In the genomic region with DNA sequence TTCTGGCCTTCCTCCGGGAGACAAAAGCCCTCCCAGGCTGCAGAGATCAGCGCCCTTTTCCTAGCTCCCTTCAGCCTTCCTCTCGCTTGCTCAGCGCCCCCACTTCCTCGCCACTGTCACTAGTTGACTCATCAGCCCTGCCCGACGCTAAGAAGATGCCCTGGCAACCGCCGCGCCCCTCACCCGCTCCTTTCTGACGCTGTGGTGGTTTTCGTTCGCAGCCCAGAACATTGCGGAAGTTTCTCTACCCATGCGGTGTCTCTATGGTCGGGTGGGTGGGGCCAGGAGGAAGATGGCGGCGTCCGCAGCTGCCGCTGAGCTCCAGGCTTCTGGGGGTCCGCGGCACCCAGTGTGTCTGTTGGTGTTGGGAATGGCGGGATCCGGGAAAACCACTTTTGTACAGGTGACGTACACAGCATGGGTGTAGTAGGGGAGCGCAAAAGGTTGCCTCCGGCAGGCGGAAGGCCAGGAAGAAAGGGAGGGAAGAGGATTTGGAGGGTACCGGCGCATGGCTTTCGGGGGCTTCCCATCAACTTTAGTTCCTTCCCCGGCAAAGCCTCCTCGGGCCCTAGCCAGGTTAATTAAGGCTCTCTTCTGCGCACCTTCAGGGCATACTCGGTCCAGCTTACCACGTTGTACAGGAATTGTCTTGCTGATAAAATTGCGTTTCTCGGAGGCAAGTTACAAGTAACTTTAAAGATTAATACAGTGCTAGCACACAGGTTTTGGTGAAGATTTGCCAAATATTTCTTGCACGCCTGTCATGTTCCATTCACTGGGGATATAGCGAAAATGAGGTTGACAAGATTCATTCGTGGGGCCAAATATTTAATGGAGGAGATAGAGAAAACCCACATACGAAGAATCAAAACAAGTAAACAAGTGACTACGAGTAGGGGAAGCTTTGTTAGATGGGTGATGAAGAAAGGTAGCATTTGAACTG, we compare ENCODE assay signal across 8 cellular contexts. TPM values are rescaled to one million over a fixed set of nuclear protein-coding genes. Genes with fewer than 3 reads are reported as not detected.
DNase-seq lines count a peak whose midpoint lies in the region; ATAC-seq, FAIRE-seq and TF ChIP-seq lines count a peak whose summit lies in the region.

A gene with protein sequence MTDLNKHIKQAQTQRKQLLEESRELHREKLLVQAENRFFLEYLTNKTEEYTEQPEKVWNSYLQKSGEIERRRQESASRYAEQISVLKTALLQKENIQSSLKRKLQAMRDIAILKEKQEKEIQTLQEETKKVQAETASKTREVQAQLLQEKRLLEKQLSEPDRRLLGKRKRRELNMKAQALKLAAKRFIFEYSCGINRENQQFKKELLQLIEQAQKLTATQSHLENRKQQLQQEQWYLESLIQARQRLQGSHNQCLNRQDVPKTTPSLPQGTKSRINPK (minus strand): TSS at position 246 of the 943 bp plus-strand sequence. CDS start 1,213 bp downstream, outside the sequence.
A gene (plus strand): TSS at position 284 of the 943 bp plus-strand sequence. CDS start 9 bp downstream, at position 293.

- H3K4me1 ChIP-seq in NT2/D1 (ENCODE audit: insufficient read depth, insufficient read length) (no peaks in the 10 kb centered on the region), mucosa of descending colon (ENCODE audit: low read depth) (peaks cover 13% of the 10 kb centered on the region)

- peak; percentile 96 for ATAC-seq in GM21390 (IDR thresholded peaks at IDR 0.05; ENCODE audit: unreplicated experiment)
- ATAC-seq in mucosa of descending colon, result peak; percentile 99

- DNase-seq in D721Med (ENCODE audit: insufficient read length, low spot score) (peak; percentile 56), HTR-8/SVneo (ENCODE audit: insufficient read length, low spot score) (peak; percentile 94), NT2/D1 (ENCODE audit: low read depth, low spot score) (peak; percentile 79), epithelial cell of prostate (ENCODE audit: low read depth, low spot score) (peak; percentile 76), mucosa of descending colon (peak; percentile 90 to 92 (median 92))
- DNase-seq in activated CD8-positive, alpha-beta memory T cell treated with anti-CD3 and anti-CD28 coated beads, Interleukin-2, amount 50 U/mL, for 4 hours, result peak; percentile 95
- peak; percentile 90 for DNase-seq in stimulated activated CD8-positive, alpha-beta memory T cell treated with anti-CD3 and anti-CD28 coated beads, Interleukin-4, amount 100 ng/mL, for 1 hour (ENCODE audit: low read depth in 2 of 2, low spot score in 1 of 2)

- H3K4me3 ChIP-seq in NT2/D1 (ENCODE audit: insufficient read length, low read depth) (peak within 1 kb of the TSS; percentile 92), mucosa of descending colon (peak within 1 kb of the TSS; percentile 70)

- H3K36me3 ChIP-seq in NT2/D1 (ENCODE audit: insufficient read depth, insufficient read length, low read length), result peaks cover 50% of the 10 kb centered on the region
- H3K36me3 ChIP-seq in mucosa of descending colon (ENCODE audit: low read depth), result no peaks in the 10 kb centered on the region

- intact Hi-C loops in mucosa of descending colon (cut with DNase I, micrococcal nuclease), result no loop called here

- H3K9ac ChIP-seq in NT2/D1 (ENCODE audit: insufficient read length, low read depth), result peak within 1 kb of the TSS; percentile 97

- TF ChIP-seq CTCF in D721Med (IDR thresholded peaks at IDR 0.05; ENCODE audit: insufficient read depth, missing control alignments) (no peak), mucosa of descending colon (IDR thresholded peaks at IDR 0.05) (no peak)

- H3K9me3 ChIP-seq in NT2/D1 (ENCODE audit: insufficient read depth, low read length) (no peaks in the 10 kb centered on the region), mucosa of descending colon (no peaks in the 10 kb centered on the region)

- peak within 1 kb of the TSS; percentile 94 for H3K27ac ChIP-seq in epithelial cell of prostate

- no peaks in the 10 kb centered on the region for H3K27me3 ChIP-seq in NT2/D1 (ENCODE audit: insufficient read depth, insufficient read length)

- FAIRE-seq in D721Med (lab: Jason Lieb, UNC), result no peak
- FAIRE-seq in HTR-8/SVneo (lab: Jason Lieb, UNC), result peak; percentile 87

RNA-seq across cellular contexts. Expression of the first gene that starts in this region (rescaled TPM):
- 1 to 10 TPM; 1.9 to 4.0 (median 2.9) TPM for total RNA-seq in mucosa of descending colon

RNA-seq across cellular contexts. Expression of the second gene that starts in this region (rescaled TPM):
- 10 to 100 TPM; 23.3 to 27.8 (median 25.2) TPM for total RNA-seq in mucosa of descending colon

Comparison
In these comparisons a context has a peak if more than half of its experiments do, and no peak if none do; other contexts are left out.
1. Peak in every context shown above with its lines: DNase-seq, ATAC-seq, H3K4me3 ChIP-seq and H3K27ac ChIP-seq.